Comparison of ENCODE assay signal across 8 cellular contexts in the genomic region with DNA sequence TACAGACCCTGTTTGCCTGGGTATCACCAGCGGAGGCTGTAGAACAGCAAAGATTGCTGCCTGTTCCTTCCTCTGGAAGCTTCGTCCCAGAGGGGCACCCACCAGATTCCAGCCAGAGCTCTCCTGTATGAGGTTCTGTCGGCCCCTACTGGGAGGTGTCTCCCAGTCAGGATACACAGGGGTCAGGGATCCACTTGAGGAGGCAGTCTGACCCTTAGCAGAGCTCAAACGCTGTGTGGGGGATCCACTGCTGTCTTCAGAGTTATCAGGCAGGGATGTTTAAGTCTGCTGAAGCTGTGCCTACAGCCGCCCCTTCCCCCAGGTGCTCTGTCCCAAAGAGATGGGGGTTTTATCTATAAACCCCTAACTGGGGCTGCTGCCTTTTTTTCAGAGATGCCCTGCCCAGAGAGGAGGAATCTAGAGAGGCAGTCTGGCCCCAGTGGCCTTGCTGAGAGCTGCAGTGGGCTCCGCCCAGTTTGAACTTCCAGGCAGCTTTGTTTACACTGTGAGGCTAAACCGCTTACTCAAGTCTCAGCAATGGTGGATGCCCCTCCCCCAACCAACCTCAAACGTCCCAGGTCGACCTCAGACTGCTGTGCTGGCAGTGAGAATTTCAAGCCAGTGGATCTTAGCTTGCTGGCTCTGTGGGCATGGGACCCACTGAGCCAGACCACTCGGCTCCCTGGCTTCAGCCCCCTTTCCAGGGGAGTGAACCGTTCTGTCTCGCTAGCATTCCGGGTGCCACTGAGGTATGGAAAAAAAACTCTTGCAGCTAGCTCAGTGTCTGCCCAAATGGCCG.
A peak's percentile ranks its signal among the peaks of the same experiment; 100 is the strongest.
DNase-seq lines count a peak whose midpoint lies in the region; ATAC-seq, FAIRE-seq and TF ChIP-seq lines count a peak whose summit lies in the region.
"Not testable (repeated sequence)": the region's sequence is repeated elsewhere in the genome, so short reads cannot be mapped to it uniquely, and the experiment has no call there.

No MANE protein-coding gene starts in this region.

- TF ChIP-seq CTCF in mammary epithelial cell (conservative IDR thresholded peaks at IDR 0.05 in 1 of 2, IDR thresholded peaks at IDR 0.05 in 1 of 2; ENCODE audit: extremely low read depth in 1 of 2, insufficient read depth in 1 of 2, low read depth in 1 of 2, low read length in 2 of 2); foreskin keratinocyte (conservative IDR thresholded peaks at IDR 0.05); HepG2 (CRISPR knock-in tag; IDR thresholded peaks at IDR 0.05); smooth muscle cell (IDR thresholded peaks at IDR 0.05; ENCODE audit: borderline replicate concordance, insufficient read depth, poor library complexity, severe bottlenecking): not testable (repeated sequence)

- H2AFZ ChIP-seq in mammary epithelial cell (ENCODE audit: low read depth, low read length); HepG2 (ENCODE audit: low read length); smooth muscle cell (ENCODE audit: low read depth): not testable (repeated sequence)

- not testable (repeated sequence) for FAIRE-seq in HepG2 (lab: Jason Lieb, UNC)

- TF ChIP-seq POLR2A in HepG2 (IDR thresholded peaks at IDR 0.05; ENCODE audit: insufficient read depth in 1 of 2, low read depth in 2 of 2, low read length in 2 of 2), result not testable (repeated sequence)

- not testable (repeated sequence) for H3K9me3 ChIP-seq in mammary epithelial cell (replicated peaks; ENCODE audit: insufficient read depth, low read length); HepG2 (ENCODE audit: low read length); smooth muscle cell (replicated peaks; ENCODE audit: low read depth)

- H3K36me3 ChIP-seq in mammary epithelial cell (ENCODE audit: insufficient read depth, low read length); HepG2 (replicated peaks in 1 of 2; ENCODE audit: control insufficient read depth in 1 of 2, insufficient read depth in 2 of 2, low read length in 2 of 2); smooth muscle cell (ENCODE audit: low read depth): not testable (repeated sequence)

- H3K36me3 Mint-ChIP-seq in activated CD4-positive, alpha-beta T cell treated with anti-CD3 and anti-CD28 coated beads, Interleukin-2, amount 10 ng/mL, durations not matched to agents 24 days and 14 days (ENCODE audit: low read depth), result peaks cover 64% of the 10 kb centered on the region

- H3K4me3 ChIP-seq in mammary epithelial cell (replicated peaks in 1 of 3; ENCODE audit: insufficient read depth in 1 of 3, low read depth in 2 of 3, low read length in 3 of 3); HepG2 (replicated peaks in 1 of 3; ENCODE audit: insufficient read depth in 1 of 3, low read depth in 2 of 3, low read length in 3 of 3); smooth muscle cell: not testable (repeated sequence)

- not testable (repeated sequence) for H3F3A ChIP-seq in smooth muscle cell (ENCODE audit: low read depth)

- H3K27ac ChIP-seq in mammary epithelial cell (ENCODE audit: insufficient read depth, low read depth, low read length); foreskin keratinocyte: not testable (repeated sequence)
- H3K27ac ChIP-seq in HepG2 (ENCODE audit: extremely low read length, insufficient read depth, low read length) (peak overlapping the region; percentile 62), smooth muscle cell (ENCODE audit: low read depth) (peak overlapping the region; percentile 23)

- 79% methylated on average over 8 of the region's 14 CpGs for WGBS in mammary epithelial cell (ENCODE audit: low coverage, missing lambda C conversion rate)
- WGBS in HepG2 (ENCODE audit: low lambda C conversion rate), result 68% methylated on average over 4 of the region's 14 CpGs
- 54% methylated on average over 14 of the region's 14 CpGs for WGBS in smooth muscle cell (ENCODE audit: low lambda C conversion rate)

- not testable (repeated sequence) for H3K4me2 ChIP-seq in mammary epithelial cell (ENCODE audit: insufficient read depth, low read depth, low read length)
- peak overlapping the region; percentile 37; the same call in 1 of the 2 replicates for H3K4me2 ChIP-seq in HepG2 (ENCODE audit: low read depth, low read length)
- peak overlapping the region; percentile 8 for H3K4me2 ChIP-seq in smooth muscle cell

- TF ChIP-seq EP300 in HepG2 (IDR thresholded peaks at IDR 0.05; ENCODE audit: low read depth in 2 of 2, low read length in 2 of 2), result peak in 1 of 2 experiments; percentile 70; a peak in 2 of 4 replicates
- TF ChIP-seq EP300 in HepG2 (CRISPR knock-in tag; IDR thresholded peaks at IDR 0.05; ENCODE audit: borderline replicate concordance), result not testable (repeated sequence)

- not testable (repeated sequence) for H3K79me2 ChIP-seq in mammary epithelial cell (ENCODE audit: insufficient read depth, low read length); HepG2 (ENCODE audit: insufficient read depth, low read length); smooth muscle cell (ENCODE audit: low read depth)

- not testable (repeated sequence) for BruUV-seq in mammary epithelial cell (replicated peaks; lab: Mats Ljungman, UMichigan); HepG2 (replicated peaks; lab: Mats Ljungman, UMichigan)

- peaks cover 19% of the 10 kb centered on the region for H3K9me3 Mint-ChIP-seq in activated CD4-positive, alpha-beta T cell treated with anti-CD3 and anti-CD28 coated beads, Interleukin-2, amount 10 ng/mL, durations not matched to agents 24 days and 14 days

- not testable (repeated sequence) for H4K20me1 ChIP-seq in mammary epithelial cell (ENCODE audit: insufficient read depth, low read length); HepG2 (ENCODE audit: insufficient read depth, low read length); smooth muscle cell (ENCODE audit: low read depth)

- not testable (repeated sequence) for H3K27me3 ChIP-seq in mammary epithelial cell (ENCODE audit: insufficient read depth, low read length); foreskin keratinocyte; HepG2 (ENCODE audit: control insufficient read depth in 1 of 2, insufficient read depth in 2 of 2, low read length in 2 of 2); smooth muscle cell (ENCODE audit: low read depth)

- H3K27me3 Mint-ChIP-seq in activated CD4-positive, alpha-beta T cell treated with anti-CD3 and anti-CD28 coated beads, Interleukin-2, amount 10 ng/mL, durations not matched to agents 24 days and 14 days, result not testable (repeated sequence)

- not testable (repeated sequence) for H3K27ac Mint-ChIP-seq in activated CD4-positive, alpha-beta T cell treated with anti-CD3 and anti-CD28 coated beads, Interleukin-2, amount 10 ng/mL, durations not matched to agents 24 days and 14 days

- H3K4me3 Mint-ChIP-seq in activated CD4-positive, alpha-beta T cell treated with anti-CD3 and anti-CD28 coated beads, Interleukin-2, amount 10 ng/mL, durations not matched to agents 24 days and 14 days, result not testable (repeated sequence)

- ATAC-seq in foreskin keratinocyte, result peak; percentile 24
- peak; percentile 98 for ATAC-seq in HepG2

- not testable (repeated sequence) for TF ChIP-seq RAD21 in HepG2 (CRISPR knock-in tag; IDR thresholded peaks at IDR 0.05)

- POLR2A ChIA-PET in HepG2 (lab: Yijun Ruan, JAX), result not testable (repeated sequence)

- in situ Hi-C loops in Caki2 (cut with HindIII; ENCODE audit: low pct_unique_long_range_greater_than_20kb, low sequenced_read_pairs); mammary epithelial cell (cut with MboI; ENCODE audit: low sequenced_read_pairs in 2 of 2); HepG2 (cut with HindIII; ENCODE audit: extremely low pct_ligation_motif_present, low pct_unique_long_range_greater_than_20kb): not testable (repeated sequence)

- intact Hi-C loops in activated CD4-positive, alpha-beta T cell treated with anti-CD3 and anti-CD28 coated beads, Interleukin-2, amount 10 ng/mL, durations not matched to agents 24 days and 14 days (cut with micrococcal nuclease); mammary epithelial cell (cut with micrococcal nuclease): not testable (repeated sequence)
- intact Hi-C loops in HepG2 (cut with micrococcal nuclease; ENCODE audit: unreplicated experiment), result loop anchor here (10.0 kb wide), 1 partner anchor 202 kb away; a partner anchor contains a TSS

- DNase-seq in Caki2 (ENCODE audit: low read depth), result peak; percentile 73
- DNase-seq in HuH-7 (ENCODE audit: low spot score), result peak; percentile 32
- peak; percentile 77 for DNase-seq in OCI-M1 (lab: John Stamatoyannopoulos, UW)
- peak; percentile 86 for DNase-seq in activated CD4-positive, alpha-beta T cell treated with anti-CD3 and anti-CD28 coated beads, Interleukin-2, amount 10 ng/mL, durations not matched to agents 24 days and 14 days
- DNase-seq in mammary epithelial cell, result peak; percentile 34
- DNase-seq in foreskin keratinocyte, result peak; percentile 7 to 27
- DNase-seq in HepG2 (ENCODE audit: low spot score), result peak; percentile 91
- DNase-seq in smooth muscle cell (lab: John Stamatoyannopoulos, UW; ENCODE audit: unreplicated experiment), result not testable (repeated sequence)

- not testable (repeated sequence) for H3K4me1 ChIP-seq in mammary epithelial cell (ENCODE audit: insufficient read depth, low read length); foreskin keratinocyte
- H3K4me1 ChIP-seq in HepG2 (ENCODE audit: insufficient read depth, low read length) (peaks cover 53% of the 10 kb centered on the region), smooth muscle cell (ENCODE audit: low read depth) (peaks cover 12% of the 10 kb centered on the region)

- not testable (repeated sequence) for H3K9ac ChIP-seq in mammary epithelial cell (ENCODE audit: insufficient read depth, low read length); HepG2 (ENCODE audit: insufficient read depth, low read depth, low read length); smooth muscle cell (ENCODE audit: low read depth)

- peaks cover 18% of the 10 kb centered on the region for H3K4me1 Mint-ChIP-seq in activated CD4-positive, alpha-beta T cell treated with anti-CD3 and anti-CD28 coated beads, Interleukin-2, amount 10 ng/mL, durations not matched to agents 24 days and 14 days

- dilution Hi-C loops in mammary epithelial cell (cut with HindIII; ENCODE audit: low sequenced_read_pairs), result not testable (repeated sequence)

- CTCF ChIA-PET in mammary epithelial cell (lab: Charles Lee; ENCODE audit: low non-redundant PET), result interaction anchor here (0.6 kb wide), 1 partner anchor 94 kb away, joined by 5 read pairs; no protein-coding TSS in a partner anchor
- CTCF ChIA-PET in HepG2 (lab: Yijun Ruan, JAX; ENCODE audit: low intra/inter-chr PET ratio, low total read pairs), result not testable (repeated sequence)

TF ChIP-seq in HepG2, 621 proteins besides CTCF, POLR2A, EP300 and RAD21 (continues in another document):
- TF ChIP-seq NONO (IDR thresholded peaks at IDR 0.05), result not testable (repeated sequence)
- TF ChIP-seq NONO (CRISPR knock-in tag; conservative IDR thresholded peaks at IDR 0.05) (peak; percentile 78), SALL1 (CRISPR knock-in tag; IDR thresholded peaks at IDR 0.05) (peak; percentile 91)
